18 cellular contexts compared by ENCODE assay signal in genomic region chr10:113458944-113459343, GRCh38.
"Had no signal": no experiment of that assay in that cellular context is flagged by ENCODE, and none has a peak within 500 bp of the region (broad histone marks: within the 10 kb centered on the region; RNA-seq: fewer than 3 reads in every experiment).

No MANE protein-coding gene starts in this region.

- H3K27ac ChIP-seq: SJSA1, SK-N-MC had no signal

- H3K9me3 ChIP-seq: MG63, SJSA1 had no signal

- H3K36me3 ChIP-seq: MG63, SJSA1 had no signal

- ATAC-seq: HepG2 had no signal

- H3K4me3 ChIP-seq: MG63, SJSA1, SK-N-MC had no signal

- DNase-seq: IMR-90, KG1, MG63, NCI-H1092, NCI-H1105 treated with DMSO at 0.1 percent for 48 hours, NCI-H1694, NCI-H187 treated with DMSO at 0.1 percent for 48 hours, NCI-H2029 treated with DMSO at 0.1 percent for 48 hours, NCI-H2171 treated with DMSO at 0.1 percent for 48 hours, NCI-H446 treated with DMSO at 0.1 percent for 48 hours, NCI-H510A treated with DMSO at 0.1 percent for 48 hours, NCI-H526, Right ventricle myocardium superior, RPMI8226, SIG-M5 had no signal
